In genomic region chr7:144127714-144128334, GRCh38 we compare ENCODE assay signal across 8 cellular contexts. TPM values are rescaled to one million over a fixed set of nuclear protein-coding genes. Genes with fewer than 3 reads are reported as not detected.
DNase-seq lines count a peak whose midpoint lies in the region; ATAC-seq and FAIRE-seq lines count a peak whose summit lies in the region.

No MANE protein-coding gene starts in this region.

- H3K27ac ChIP-seq in neuronal stem cell (replicated peaks; ENCODE audit: low read length) = no peak overlapping the region

- no peaks in the 10 kb centered on the region for H3K4me1 ChIP-seq in neuronal stem cell (ENCODE audit: control insufficient read depth in 2 of 2, insufficient read depth in 1 of 2, low read depth in 1 of 2, low read length in 2 of 2)

- H3K18ac ChIP-seq in neuronal stem cell (ENCODE audit: low read length) = no peak overlapping the region

- no peak overlapping the region for H3K27ac Mint-ChIP-seq in activated T-cell treated with anti-CD3 and anti-CD28 coated beads, Interleukin-2, amount 50 U/mL, for 72 hours

- in situ Hi-C loops in KBM-7 (cut with MboI; ENCODE audit: low pct_unique_long_range_greater_than_20kb, low sequenced_read_pairs) = no loop called here

- H3K4me3 ChIP-seq in neuronal stem cell (ENCODE audit: low read length in 2 of 2) = no peak overlapping the region

- no peak overlapping the region for H3K4ac ChIP-seq in neuronal stem cell (ENCODE audit: low read length)

- peak; percentile 68 for FAIRE-seq in RCC 7860 (lab: Jason Lieb, UNC)

- H3K36me3 Mint-ChIP-seq in activated T-cell treated with anti-CD3 and anti-CD28 coated beads, Interleukin-2, amount 50 U/mL, for 72 hours (ENCODE audit: insufficient read depth in 2 of 2) = no peaks in the 10 kb centered on the region

- no peaks in the 10 kb centered on the region for H3K79me1 ChIP-seq in neuronal stem cell (ENCODE audit: low read depth, low read length)

- H3K14ac ChIP-seq in neuronal stem cell (ENCODE audit: low read length) = no peak overlapping the region

- H3K4me2 ChIP-seq in neuronal stem cell (ENCODE audit: insufficient read depth, low read length, poor library complexity, severe bottlenecking) = no peak overlapping the region

- no peaks in the 10 kb centered on the region for H3K36me3 ChIP-seq in neuronal stem cell (replicated peaks in 1 of 2; ENCODE audit: control insufficient read depth in 2 of 2, insufficient read depth in 2 of 2, low read length in 2 of 2)

- no peaks in the 10 kb centered on the region for H3K4me1 Mint-ChIP-seq in activated T-cell treated with anti-CD3 and anti-CD28 coated beads, Interleukin-2, amount 50 U/mL, for 72 hours (ENCODE audit: low read depth)

- DNase-seq in EL (peak; percentile 68), KBM-7 (peak; percentile 69), RCC 7860 (ENCODE audit: low spot score) (peak; percentile 73), fibroblast of peridontal ligament (ENCODE audit: extremely low read depth) (peak; percentile 70), neuronal stem cell (ENCODE audit: low spot score) (peak; percentile 75), superior temporal gyrus (ENCODE audit: extremely low spot score) (peak; percentile 62)
- DNase-seq in activated T-cell treated with anti-CD3 and anti-CD28 coated beads, Interleukin-2, amount 50 U/mL, for 72 hours = peak; percentile 91

- H3K9me3 Mint-ChIP-seq in activated T-cell treated with anti-CD3 and anti-CD28 coated beads, Interleukin-2, amount 50 U/mL, for 72 hours = no peaks in the 10 kb centered on the region

- no peak overlapping the region for H2BK15ac ChIP-seq in neuronal stem cell (ENCODE audit: low read length)

- no peak overlapping the region for H2BK120ac ChIP-seq in neuronal stem cell (ENCODE audit: low read depth, low read length)

- H4K8ac ChIP-seq in neuronal stem cell (ENCODE audit: low read depth, low read length) = no peak overlapping the region

- no peak overlapping the region for H3K9ac ChIP-seq in neuronal stem cell (ENCODE audit: low read depth, low read length, poor library complexity)

- H3K4me3 Mint-ChIP-seq in activated T-cell treated with anti-CD3 and anti-CD28 coated beads, Interleukin-2, amount 50 U/mL, for 72 hours = no peak overlapping the region

- no peak overlapping the region for H2BK5ac ChIP-seq in neuronal stem cell (ENCODE audit: low read length)

- H2AK5ac ChIP-seq in neuronal stem cell (ENCODE audit: low read depth, low read length) = no peak overlapping the region

- H2BK12ac ChIP-seq in neuronal stem cell (ENCODE audit: low read length) = no peak overlapping the region

- H3K23ac ChIP-seq in neuronal stem cell (ENCODE audit: low read depth, low read length, poor library complexity) = no peak overlapping the region

- no peak overlapping the region for H4K91ac ChIP-seq in neuronal stem cell (ENCODE audit: low read depth, low read length, poor library complexity)

- H3K27me3 Mint-ChIP-seq in activated T-cell treated with anti-CD3 and anti-CD28 coated beads, Interleukin-2, amount 50 U/mL, for 72 hours (ENCODE audit: low read depth) = peaks cover 7% of the 10 kb centered on the region

- H3K27me3 ChIP-seq in neuronal stem cell (ENCODE audit: control insufficient read depth in 3 of 3, insufficient read depth in 3 of 3, low read depth in 1 of 3, low read length in 3 of 3) = no peaks in the 10 kb centered on the region

- peak; percentile 100 for ATAC-seq in GM21786 (IDR thresholded peaks at IDR 0.05; ENCODE audit: unreplicated experiment)
- ATAC-seq in activated T-cell treated with anti-CD3 and anti-CD28 coated beads, Interleukin-2, amount 50 U/mL, for 72 hours (replicated peaks in 1 of 2) = peak; percentile 99 to 100

- WGBS in neuronal stem cell (ENCODE audit: extremely low coverage in 2 of 2, insufficient read length in 2 of 2, insufficient replicate concordance in 1 of 2), 2 donors = no CpG with 5 or more reads among the region's 6 CpGs

- H2AFZ ChIP-seq in neuronal stem cell (ENCODE audit: low read length) = no peak overlapping the region

- no peaks in the 10 kb centered on the region for H3K9me3 ChIP-seq in neuronal stem cell (replicated peaks in 1 of 2; ENCODE audit: control insufficient read depth in 2 of 2, insufficient read depth in 1 of 2, low read depth in 1 of 2, low read length in 2 of 2)

RNA-seq across cellular contexts. Expression of gene OR2A14, which starts 4.8 kb away (rescaled TPM):
- not detected for total RNA-seq in activated T-cell treated with anti-CD3 and anti-CD28 coated beads, Interleukin-2, amount 50 U/mL, for 72 hours
- not detected for polyA plus RNA-seq in neuronal stem cell (2013, experiment 1 of 2)
- not detected for polyA plus RNA-seq in neuronal stem cell (2013, experiment 2 of 2)

RNA-seq across cellular contexts. Expression of gene OR2A2, which starts 18.4 kb away (rescaled TPM):
- not detected for total RNA-seq in activated T-cell treated with anti-CD3 and anti-CD28 coated beads, Interleukin-2, amount 50 U/mL, for 72 hours
- polyA plus RNA-seq in neuronal stem cell (2013, experiment 1 of 2) = not detected
- not detected for polyA plus RNA-seq in neuronal stem cell (2013, experiment 2 of 2)

RNA-seq across cellular contexts. Expression of gene OR2A12, which starts 41.7 kb away (rescaled TPM):
- total RNA-seq in activated T-cell treated with anti-CD3 and anti-CD28 coated beads, Interleukin-2, amount 50 U/mL, for 72 hours = not detected
- not detected for polyA plus RNA-seq in neuronal stem cell (2013, experiment 1 of 2)
- polyA plus RNA-seq in neuronal stem cell (2013, experiment 2 of 2) = not detected

RNA-seq across cellular contexts. Expression of gene CTAGE4, which starts 55.4 kb away (rescaled TPM):
- 1 to 10 TPM; 1.5 to 4.2 TPM for total RNA-seq in activated T-cell treated with anti-CD3 and anti-CD28 coated beads, Interleukin-2, amount 50 U/mL, for 72 hours
- polyA plus RNA-seq in neuronal stem cell (2013, experiment 1 of 2) = 0.18 TPM
- polyA plus RNA-seq in neuronal stem cell (2013, experiment 2 of 2) = 0.19 TPM

RNA-seq across cellular contexts. Expression of gene OR2A25, which starts 58.2 kb away (rescaled TPM):
- not detected for total RNA-seq in activated T-cell treated with anti-CD3 and anti-CD28 coated beads, Interleukin-2, amount 50 U/mL, for 72 hours
- not detected for polyA plus RNA-seq in neuronal stem cell (2013, experiment 1 of 2)
- not detected for polyA plus RNA-seq in neuronal stem cell (2013, experiment 2 of 2)
